In genomic region chr7:140326116-140326928, GRCh38 we compare ENCODE assay signal across 8 cellular contexts.
DNase-seq lines count a peak whose midpoint lies in the region; ATAC-seq, FAIRE-seq and TF ChIP-seq lines count a peak whose summit lies in the region.

No MANE protein-coding gene starts in this region.

- H3K4me1 Mint-ChIP-seq in activated naive CD8-positive, alpha-beta T cell treated with anti-CD3 and anti-CD28 coated beads for 36 hours = no peaks in the 10 kb centered on the region

- H3K4me3 ChIP-seq in pancreas (no peak overlapping the region), uterus (no peak overlapping the region)

- H3K27ac ChIP-seq in pancreas = no peak overlapping the region
- H3K27ac ChIP-seq in uterus = peak overlapping the region; percentile 50 to 56

- no peak for TF ChIP-seq POLR2A in uterus (IDR thresholded peaks at IDR 0.05)

- no peaks in the 10 kb centered on the region for H3K9me3 ChIP-seq in pancreas
- H3K9me3 ChIP-seq in uterus = no peaks in the 10 kb centered on the region

- ATAC-seq in pancreas (peak; percentile 77 to 96 (median 94)), HG02642 (IDR thresholded peaks at IDR 0.05; ENCODE audit: poor library complexity, unreplicated experiment) (no peak)

- no peak overlapping the region for H3K27ac Mint-ChIP-seq in activated naive CD8-positive, alpha-beta T cell treated with anti-CD3 and anti-CD28 coated beads for 36 hours

- intact Hi-C loops in pancreas (cut with DNase I) = no loop called here
- intact Hi-C loops in uterus (cut with DNase I; ENCODE audit: low total_unique reads) = no loop called here

- TF ChIP-seq CTCF in pancreas (IDR thresholded peaks at IDR 0.05) = peak in 3 of 4 donors; percentile 43 to 46 (median 44)
- TF ChIP-seq CTCF in uterus (IDR thresholded peaks at IDR 0.05) = peak; percentile 66 to 77 (median 70)

- no peaks in the 10 kb centered on the region for H3K9me3 Mint-ChIP-seq in activated naive CD8-positive, alpha-beta T cell treated with anti-CD3 and anti-CD28 coated beads for 36 hours

- no peak for FAIRE-seq in pancreas (lab: Jason Lieb, UNC)

- no peaks in the 10 kb centered on the region for H3K27me3 Mint-ChIP-seq in activated naive CD8-positive, alpha-beta T cell treated with anti-CD3 and anti-CD28 coated beads for 36 hours

- peak; percentile 91 for DNase-seq in COLO829 (ENCODE audit: low spot score)
- peak; percentile 81 for DNase-seq in HT-29 (ENCODE audit: low spot score)
- peak; percentile 81 for DNase-seq in RPMI8226
- peak; percentile 36 for DNase-seq in activated naive CD8-positive, alpha-beta T cell treated with anti-CD3 and anti-CD28 coated beads for 36 hours
- peak; percentile 61 for DNase-seq in glomerular visceral epithelial cell (ENCODE audit: extremely low spot score)
- DNase-seq in pancreas = peak in 5 of 6 donors; percentile 31 to 64 (median 59)
- peak; percentile 66 to 70 for DNase-seq in uterus

- no peaks in the 10 kb centered on the region for H3K36me3 ChIP-seq in pancreas
- no peaks in the 10 kb centered on the region for H3K36me3 ChIP-seq in uterus

- H3K27me3 ChIP-seq in pancreas (no peaks in the 10 kb centered on the region), uterus (no peaks in the 10 kb centered on the region)

- no peaks in the 10 kb centered on the region for H3K4me1 ChIP-seq in pancreas
- H3K4me1 ChIP-seq in uterus = no peaks in the 10 kb centered on the region

- no peaks in the 10 kb centered on the region for H3K36me3 Mint-ChIP-seq in activated naive CD8-positive, alpha-beta T cell treated with anti-CD3 and anti-CD28 coated beads for 36 hours

- H3K4me3 Mint-ChIP-seq in activated naive CD8-positive, alpha-beta T cell treated with anti-CD3 and anti-CD28 coated beads for 36 hours = no peak overlapping the region

- WGBS in pancreas, 2 donors = 30 to 36% methylated on average over 16 of the region's 16 CpGs

Comparison
In these comparisons a context has a peak if more than half of its experiments do, and no peak if none do; other contexts are left out.
1. DNase-seq: peak in every context shown above with its lines; median percentile 91 in COLO829; 81 in HT-29; 81 in RPMI8226; 68 in uterus; 61 in glomerular visceral epithelial cell; 59 in pancreas; 36 in activated naive CD8-positive, alpha-beta T cell treated with anti-CD3 and anti-CD28 coated beads for 36 hours.
2. H3K27ac ChIP-seq: peak in uterus (2 of 2); none in pancreas (0 of 4).